1 cellular context compared by ENCODE assay signal in genomic region chr3:12472000-12472399, GRCh38.
TF ChIP-seq lines count a peak whose summit lies in the region.

No MANE protein-coding gene starts in this region.

TF ChIP-seq in IMR-90, 13 proteins besides CTCF, POLR2A, EP300 and RAD21:
- TF ChIP-seq FOS (IDR thresholded peaks at IDR 0.05; ENCODE audit: low read depth, low read length) (no peak), SMC3 (IDR thresholded peaks at IDR 0.05; ENCODE audit: low read depth, low read length) (no peak), NFE2L2 (IDR thresholded peaks at IDR 0.05; ENCODE audit: low read depth, low read length) (no peak), RFX5 (IDR thresholded peaks at IDR 0.05; ENCODE audit: low read depth, low read length) (no peak), MAFK (IDR thresholded peaks at IDR 0.05; ENCODE audit: low read depth, low read length) (no peak), ELK1 (IDR thresholded peaks at IDR 0.05; ENCODE audit: borderline replicate concordance, low read depth, low read length) (no peak), MAZ (IDR thresholded peaks at IDR 0.05; ENCODE audit: borderline replicate concordance, low read depth, low read length) (no peak), MXI1 (IDR thresholded peaks at IDR 0.05; ENCODE audit: borderline replicate concordance, low read depth, low read length) (no peak), USF2 (IDR thresholded peaks at IDR 0.05; ENCODE audit: low read depth, low read length) (no peak), RCOR1 (IDR thresholded peaks at IDR 0.05; ENCODE audit: insufficient replicate concordance, low read length) (no peak), CEBPB (IDR thresholded peaks at IDR 0.05; ENCODE audit: low read depth, low read length) (no peak), CHD1 (IDR thresholded peaks at IDR 0.05; ENCODE audit: low read depth, low read length) (no peak), BHLHE40 (IDR thresholded peaks at IDR 0.05; ENCODE audit: low read depth, low read length) (no peak)
